4 cellular contexts compared by ENCODE assay signal in genomic region chr7:6807393-6807918, GRCh38. TPM values are rescaled to one million over a fixed set of nuclear protein-coding genes. Genes with fewer than 3 reads are reported as not detected.
"Had no signal": no experiment of that assay in that cellular context is flagged by ENCODE, and none has a peak within 500 bp of the region (broad histone marks: within the 10 kb centered on the region; RNA-seq: fewer than 3 reads in every experiment).

No MANE protein-coding gene starts in this region.

RNA-seq across cellular contexts. Expression of gene RSPH10B2, which starts 53.6 kb away (rescaled TPM):
- total RNA-seq: GM23248, HFFc6, HT1080 had no signal
- polyA plus RNA-seq: GM23248, IgD-negative memory B cell had no signal
